1 cellular context compared by ENCODE assay signal in genomic region chr17:44095647-44096496, GRCh38.
TF ChIP-seq lines count a peak whose summit lies in the region.

No MANE protein-coding gene starts in this region.

TF ChIP-seq in HepG2, 621 proteins besides CTCF, POLR2A, EP300 and RAD21 (continued from another document and continues in another):
- peak; percentile 96 for TF ChIP-seq ZNF687 (CRISPR knock-in tag; IDR thresholded peaks at IDR 0.05)
- TF ChIP-seq TP53 (CRISPR knock-in tag; conservative IDR thresholded peaks at IDR 0.05): 0 out of 2 replicates have a peak, but pooled peaks have one; percentile 45
- TF ChIP-seq ATF2 (CRISPR knock-in tag; IDR thresholded peaks at IDR 0.05): peak; percentile 33; the same call in 1 of the 2 replicates
- TF ChIP-seq MIXL1 (CRISPR knock-in tag; IDR thresholded peaks at IDR 0.05): no peak
- no peak for TF ChIP-seq ZNF704 (CRISPR knock-in tag; IDR thresholded peaks at IDR 0.05; ENCODE audit: borderline replicate concordance)
- TF ChIP-seq ZBTB10 (CRISPR knock-in tag; IDR thresholded peaks at IDR 0.05; ENCODE audit: borderline replicate concordance): peak; percentile 50; the same call in 1 of the 2 replicates
- TF ChIP-seq MED13 (CRISPR knock-in tag; IDR thresholded peaks at IDR 0.05): 0 out of 2 replicates have a peak, but pooled peaks have one; percentile 37
- TF ChIP-seq SPEN (CRISPR knock-in tag; IDR thresholded peaks at IDR 0.05; ENCODE audit: low read depth): peak; percentile 68; the same call in 1 of the 2 replicates
- TF ChIP-seq FOSL2 (CRISPR knock-in tag; IDR thresholded peaks at IDR 0.05): peak; percentile 5; the same call in 1 of the 2 replicates
- TF ChIP-seq HDAC2 (CRISPR knock-in tag; IDR thresholded peaks at IDR 0.05): peak; percentile 35; the same call in 1 of the 2 replicates
- TF ChIP-seq FOXK1 (CRISPR knock-in tag; IDR thresholded peaks at IDR 0.05; ENCODE audit: borderline replicate concordance, low read depth): no peak
- TF ChIP-seq ZNF580 (CRISPR knock-in tag; IDR thresholded peaks at IDR 0.05; ENCODE audit: borderline replicate concordance, low read depth): no peak
- 0 out of 2 replicates have a peak, but pooled peaks have one; percentile 2 for TF ChIP-seq MAZ (IDR thresholded peaks at IDR 0.05; ENCODE audit: borderline replicate concordance, low read depth, low read length)
- TF ChIP-seq MAZ (CRISPR knock-in tag; IDR thresholded peaks at IDR 0.05; ENCODE audit: low read depth): peak; percentile 78
- TF ChIP-seq PTBP1 (IDR thresholded peaks at IDR 0.05; ENCODE audit: low read depth, low read length, poor library complexity, severe bottlenecking): no peak
- no peak for TF ChIP-seq ZNF749 (CRISPR knock-in tag; IDR thresholded peaks at IDR 0.05; ENCODE audit: borderline replicate concordance)
- TF ChIP-seq SNAPC4 (CRISPR knock-in tag; IDR thresholded peaks at IDR 0.05): no peak
- TF ChIP-seq PRDM4 (CRISPR knock-in tag; IDR thresholded peaks at IDR 0.05; ENCODE audit: borderline replicate concordance): no peak
- TF ChIP-seq SNRNP70 (IDR thresholded peaks at IDR 0.05; ENCODE audit: low read depth, low read length): no peak
- TF ChIP-seq CBX5 (CRISPR knock-in tag; IDR thresholded peaks at IDR 0.05; ENCODE audit: borderline replicate concordance): no peak; the same call in 1 of the 2 replicates
- no peak for TF ChIP-seq MYPOP (CRISPR knock-in tag; IDR thresholded peaks at IDR 0.05)
- peak; percentile 4; the same call in 1 of the 2 replicates for TF ChIP-seq DRAP1 (CRISPR knock-in tag; IDR thresholded peaks at IDR 0.05)
- TF ChIP-seq HCFC1 (IDR thresholded peaks at IDR 0.05; ENCODE audit: low read depth, low read length): 0 out of 2 replicates have a peak, but pooled peaks have one; percentile 13
- TF ChIP-seq ZFP90 (CRISPR knock-in tag; IDR thresholded peaks at IDR 0.05; ENCODE audit: borderline replicate concordance): peak; percentile 85; the same call in 1 of the 2 replicates
- TF ChIP-seq THAP11 (CRISPR knock-in tag; IDR thresholded peaks at IDR 0.05): 0 out of 2 replicates have a peak, but pooled peaks have one; percentile 19
- no peak for TF ChIP-seq ZBTB33 (CRISPR knock-in tag; IDR thresholded peaks at IDR 0.05)
- TF ChIP-seq BATF2 (CRISPR knock-in tag; IDR thresholded peaks at IDR 0.05): no peak
- peak; percentile 42; the same call in 1 of the 2 replicates for TF ChIP-seq MED1 (CRISPR knock-in tag; IDR thresholded peaks at IDR 0.05)
- TF ChIP-seq POGZ (CRISPR knock-in tag; IDR thresholded peaks at IDR 0.05): no peak
